ENCODE assay signal across 15 cellular contexts in the genomic region with DNA sequence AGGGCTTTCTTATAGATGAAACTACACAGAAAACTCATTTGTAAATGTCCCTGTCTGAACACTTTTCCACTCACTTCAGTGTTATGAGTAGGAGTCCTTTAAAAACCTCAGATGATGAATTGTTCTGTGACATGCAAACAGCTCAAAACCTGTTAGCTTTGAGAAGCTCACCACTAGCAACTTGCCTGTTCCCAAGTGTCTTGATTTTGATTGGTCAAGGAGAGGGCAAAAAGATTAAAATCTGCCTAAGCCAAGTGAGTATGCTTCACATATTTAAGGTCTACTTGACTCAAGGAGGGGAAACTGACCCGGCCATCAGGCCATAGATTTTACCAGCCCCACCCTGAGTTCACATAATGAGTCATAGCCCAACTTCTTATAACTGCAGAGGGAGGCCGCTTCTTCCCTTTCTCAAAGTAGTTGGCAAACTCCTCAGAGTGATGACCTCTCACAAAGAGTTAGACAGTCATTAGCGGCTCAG. TPM values are rescaled to one million over a fixed set of nuclear protein-coding genes. Genes with fewer than 3 reads are reported as not detected.
A peak's percentile ranks its signal among the peaks of the same experiment; 100 is the strongest.
DNase-seq lines count a peak whose midpoint lies in the region; ATAC-seq and TF ChIP-seq lines count a peak whose summit lies in the region.
"Had no signal": no experiment of that assay in that cellular context is flagged by ENCODE, and none has a peak within 500 bp of the region (broad histone marks: within the 10 kb centered on the region; RNA-seq: fewer than 3 reads in every experiment).

No MANE protein-coding gene starts in this region.

- H3F3A ChIP-seq in PC-3 (ENCODE audit: low read length, unreplicated experiment), result no peaks in the 10 kb centered on the region

- H3K36me3 ChIP-seq in PC-3 (ENCODE audit: low read depth, low read length) (no peaks in the 10 kb centered on the region), upper lobe of right lung (no peaks in the 10 kb centered on the region)
- H3K36me3 ChIP-seq: heart right ventricle, tibial artery had no signal

- H3K9me2 ChIP-seq in PC-3 (replicated peaks; ENCODE audit: low read length), result no peaks in the 10 kb centered on the region

- intact Hi-C loops in PC-3 (cut with micrococcal nuclease) (no loop called here), upper lobe of right lung (cut with DNase I) (no loop called here)

- H3K79me2 ChIP-seq in PC-3 (ENCODE audit: low read length), result no peaks in the 10 kb centered on the region

- ATAC-seq in PC-3 (peak; percentile 72), upper lobe of right lung (peak; percentile 64), GM21825 (IDR thresholded peaks at IDR 0.05; ENCODE audit: unreplicated experiment) (no peak)
- ATAC-seq: HCT116, heart right ventricle had no signal

- POLR2A ChIA-PET in PC-3 (lab: Charles Lee; ENCODE audit: unreplicated experiment), result no interaction called here

- H3K27ac ChIP-seq in PC-3 (ENCODE audit: low read length) (peak overlapping the region; percentile 60), upper lobe of right lung (no peak overlapping the region)
- H3K27ac ChIP-seq: heart right ventricle, tibial artery had no signal

- CTCF ChIA-PET in PC-3 (lab: Charles Lee), result no interaction called here

- no peak overlapping the region for H3K9ac ChIP-seq in PC-3 (ENCODE audit: low read length)

- H3K4me1 ChIP-seq in PC-3 (ENCODE audit: insufficient read depth, low read length) (peaks cover 14% of the 10 kb centered on the region), upper lobe of right lung (no peaks in the 10 kb centered on the region)
- H3K4me1 ChIP-seq: Caco-2, heart right ventricle, tibial artery had no signal

- H3K4me2 ChIP-seq in PC-3 (ENCODE audit: low read length), result peak overlapping the region; percentile 18

- H2AFZ ChIP-seq in PC-3 (ENCODE audit: low read length), result no peak overlapping the region

- H3K27me3 ChIP-seq in PC-3 (ENCODE audit: low read length) (peaks cover 37% of the 10 kb centered on the region), upper lobe of right lung (no peaks in the 10 kb centered on the region)
- H3K27me3 ChIP-seq: tibial artery had no signal

- no peaks in the 10 kb centered on the region for H4K20me1 ChIP-seq in PC-3 (ENCODE audit: low read length)

- peak; percentile 29 for DNase-seq in DMS53 (lab: John Stamatoyannopoulos, UW)
- no peak for DNase-seq in DMS53 treated with DMSO at 0.1 percent for 48 hours (lab: John Stamatoyannopoulos, UW; ENCODE audit: unreplicated experiment)
- peak; percentile 79 for DNase-seq in PC-3
- DNase-seq in fibroblast of the aortic adventitia (ENCODE audit: low read depth), result peak; percentile 13
- no peak for DNase-seq in upper lobe of right lung
- DNase-seq in GM19240 (ENCODE audit: insufficient read length, low spot score), result no peak
- no peak for DNase-seq in NCI-H774 (lab: John Stamatoyannopoulos, UW)
- DNase-seq: activated CD4-positive, alpha-beta T cell treated with anti-CD3 and anti-CD28 coated beads for 48 hours; Caco-2; heart right ventricle; NCI-H2081; nucleus accumbens; tibial artery had no signal

- no peak for TF ChIP-seq CTCF in PC-3 (conservative IDR thresholded peaks at IDR 0.05; ENCODE audit: low read depth, low read length)
- TF ChIP-seq CTCF in fibroblast of the aortic adventitia (IDR thresholded peaks at IDR 0.05; ENCODE audit: insufficient read depth, low read length), result no peak
- no peak for TF ChIP-seq CTCF in upper lobe of right lung (IDR thresholded peaks at IDR 0.05)

- H3K4me3 ChIP-seq in PC-3 (ENCODE audit: low read length), result no peak overlapping the region
- H3K4me3 ChIP-seq in fibroblast of the aortic adventitia (ENCODE audit: low read depth, low read length), result no peak overlapping the region
- H3K4me3 ChIP-seq in upper lobe of right lung, result no peak overlapping the region
- H3K4me3 ChIP-seq: heart right ventricle, tibial artery had no signal

- no TSS peak for BruUV-seq in PC-3 (replicated peaks; lab: Mats Ljungman, UMichigan)

- H3K9me3 ChIP-seq in PC-3 (ENCODE audit: low read length) (no peaks in the 10 kb centered on the region), upper lobe of right lung (no peaks in the 10 kb centered on the region)
- H3K9me3 ChIP-seq: Caco-2, heart right ventricle, tibial artery had no signal

RNA-seq across cellular contexts. Expression of gene MEIS1, which starts 45.2 kb away (rescaled TPM):
- 4.1 and 5.9 TPM in 2 replicates for total RNA-seq in PC-3 (2014; rRNA removed)
- total RNA-seq in fibroblast of the aortic adventitia (ENCODE audit: low replicate concordance), result 65.0 and 78.2 TPM in 2 replicates
- 48.0 TPM for total RNA-seq in upper lobe of right lung

Comparison
In these comparisons a context has a peak if more than half of its experiments do, and no peak if none do; other contexts are left out.
1. DNase-seq: peak in DMS53 (single experiment), PC-3 (single experiment) and fibroblast of the aortic adventitia (single experiment); none in DMS53 treated with DMSO at 0.1 percent for 48 hours (single experiment), upper lobe of right lung (single experiment), GM19240 (single experiment) and NCI-H774 (single experiment).